ENCODE assay signal across 18 cellular contexts in the genomic region with DNA sequence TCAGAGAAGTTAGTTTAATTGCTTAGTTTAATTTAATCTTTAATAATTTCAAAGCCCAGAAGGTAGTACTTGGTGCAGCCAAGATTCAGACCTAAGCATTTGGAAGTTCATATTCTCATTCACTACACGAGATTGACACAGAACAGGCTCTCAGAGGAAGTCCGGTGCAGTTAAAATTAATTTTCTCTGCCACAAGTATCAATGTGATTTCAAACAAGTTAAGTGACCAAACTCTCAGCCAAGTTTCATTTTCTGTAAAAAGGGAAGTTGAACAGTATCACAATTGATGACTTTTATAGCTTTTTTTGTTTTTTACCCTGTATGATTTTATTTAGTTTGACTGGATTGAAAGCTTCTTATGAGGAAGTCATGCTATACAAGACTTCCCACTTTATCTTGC.
A peak's percentile ranks its signal among the peaks of the same experiment; 100 is the strongest.
DNase-seq lines count a peak whose midpoint lies in the region; ATAC-seq lines count a peak whose summit lies in the region.
"Had no signal": no experiment of that assay in that cellular context is flagged by ENCODE, and none has a peak within 500 bp of the region (broad histone marks: within the 10 kb centered on the region; RNA-seq: fewer than 3 reads in every experiment).

No MANE protein-coding gene starts in this region.

- CTCF ChIA-PET in CD4-positive, alpha-beta memory T cell (lab: Charles Lee; ENCODE audit: partially characterized antibody) = no interaction called here

- no peak overlapping the region for H3K4me3 ChIP-seq in CD4-positive, alpha-beta memory T cell (ENCODE audit: low read length in 2 of 2)
- H3K4me3 ChIP-seq: heart right ventricle, vagina had no signal

- peak; percentile 63 for ATAC-seq in GM18861 (IDR thresholded peaks at IDR 0.05; ENCODE audit: unreplicated experiment)
- ATAC-seq in HG02610 (IDR thresholded peaks at IDR 0.05; ENCODE audit: unreplicated experiment) = peak; percentile 40
- peak; percentile 79 for ATAC-seq in HG03460 (IDR thresholded peaks at IDR 0.05; ENCODE audit: unreplicated experiment)
- ATAC-seq in GM21576 (IDR thresholded peaks at IDR 0.05; ENCODE audit: unreplicated experiment) = no peak
- ATAC-seq: heart right ventricle; stimulated activated naive B cell treated with anti-CD40 and anti-IgM and Interleukin-4, amounts not matched to agents 10 μg/mL and 1 μg/mL and 100 μg/mL, for 72 hours had no signal

- intact Hi-C loops in activated T-helper 2 cell treated with anti-CD3 and anti-CD28 coated beads, Interferon-gamma antibody, Interleukin-2, Interleukin-4, amounts not matched to agents 10 μg/mL and 5 μg/mL and 100 μg/mL, durations not matched to agents 14 hours and 24 hours and 36 hours (cut with micrococcal nuclease) = no loop called here
- intact Hi-C loops in CD4-positive, alpha-beta memory T cell (cut with micrococcal nuclease) = no loop called here

- POLR2A ChIA-PET in CD4-positive, alpha-beta memory T cell (lab: Charles Lee; ENCODE audit: partially characterized antibody) = no interaction called here

- no peaks in the 10 kb centered on the region for H3K4me1 Mint-ChIP-seq in activated T-helper 2 cell treated with anti-CD3 and anti-CD28 coated beads, Interferon-gamma antibody, Interleukin-2, Interleukin-4, amounts not matched to agents 10 μg/mL and 5 μg/mL and 100 μg/mL, durations not matched to agents 14 hours and 24 hours and 36 hours (ENCODE audit: low read depth)
- H3K4me1 Mint-ChIP-seq in CD4-positive, alpha-beta memory T cell = no peaks in the 10 kb centered on the region
- H3K4me1 Mint-ChIP-seq: H9; stimulated activated naive B cell treated with anti-CD40 and anti-IgM and Interleukin-4, amounts not matched to agents 10 μg/mL and 1 μg/mL and 100 μg/mL, for 72 hours had no signal

- no peak overlapping the region for H3K27ac Mint-ChIP-seq in activated T-helper 2 cell treated with anti-CD3 and anti-CD28 coated beads, Interferon-gamma antibody, Interleukin-2, Interleukin-4, amounts not matched to agents 10 μg/mL and 5 μg/mL and 100 μg/mL, durations not matched to agents 14 hours and 24 hours and 36 hours
- no peak overlapping the region for H3K27ac Mint-ChIP-seq in CD4-positive, alpha-beta memory T cell
- H3K27ac Mint-ChIP-seq: activated naive CD8-positive, alpha-beta T cell; CD4-positive, alpha-beta T cell; H9; stimulated activated naive B cell treated with anti-CD40 and anti-IgM and Interleukin-4, amounts not matched to agents 10 μg/mL and 1 μg/mL and 100 μg/mL, for 72 hours had no signal

- H3K4me1 ChIP-seq in CD4-positive, alpha-beta memory T cell (ENCODE audit: insufficient read depth, low read length) = no peaks in the 10 kb centered on the region
- H3K4me1 ChIP-seq: heart right ventricle, vagina had no signal

- H3K36me3 ChIP-seq in CD4-positive, alpha-beta memory T cell (ENCODE audit: insufficient read depth, low read length) = no peaks in the 10 kb centered on the region
- H3K36me3 ChIP-seq: heart right ventricle, vagina had no signal

- no peaks in the 10 kb centered on the region for H3K27me3 Mint-ChIP-seq in activated T-helper 2 cell treated with anti-CD3 and anti-CD28 coated beads, Interferon-gamma antibody, Interleukin-2, Interleukin-4, amounts not matched to agents 10 μg/mL and 5 μg/mL and 100 μg/mL, durations not matched to agents 14 hours and 24 hours and 36 hours (ENCODE audit: low read depth)
- no peaks in the 10 kb centered on the region for H3K27me3 Mint-ChIP-seq in CD4-positive, alpha-beta memory T cell
- H3K27me3 Mint-ChIP-seq: activated naive CD8-positive, alpha-beta T cell; CD4-positive, alpha-beta T cell; stimulated activated naive B cell treated with anti-CD40 and anti-IgM and Interleukin-4, amounts not matched to agents 10 μg/mL and 1 μg/mL and 100 μg/mL, for 72 hours had no signal

- no peaks in the 10 kb centered on the region for H3K36me3 Mint-ChIP-seq in activated T-helper 2 cell treated with anti-CD3 and anti-CD28 coated beads, Interferon-gamma antibody, Interleukin-2, Interleukin-4, amounts not matched to agents 10 μg/mL and 5 μg/mL and 100 μg/mL, durations not matched to agents 14 hours and 24 hours and 36 hours (ENCODE audit: low read depth)
- H3K36me3 Mint-ChIP-seq in CD4-positive, alpha-beta memory T cell = no peaks in the 10 kb centered on the region
- H3K36me3 Mint-ChIP-seq: activated naive CD8-positive, alpha-beta T cell; stimulated activated naive B cell treated with anti-CD40 and anti-IgM and Interleukin-4, amounts not matched to agents 10 μg/mL and 1 μg/mL and 100 μg/mL, for 72 hours had no signal

- H3K4me3 Mint-ChIP-seq in activated T-helper 2 cell treated with anti-CD3 and anti-CD28 coated beads, Interferon-gamma antibody, Interleukin-2, Interleukin-4, amounts not matched to agents 10 μg/mL and 5 μg/mL and 100 μg/mL, durations not matched to agents 14 hours and 24 hours and 36 hours (ENCODE audit: low read depth) = no peak overlapping the region
- H3K4me3 Mint-ChIP-seq in CD4-positive, alpha-beta memory T cell = no peak overlapping the region
- H3K4me3 Mint-ChIP-seq: activated naive CD8-positive, alpha-beta T cell; CD4-positive, alpha-beta T cell; H9; stimulated activated naive B cell treated with anti-CD40 and anti-IgM and Interleukin-4, amounts not matched to agents 10 μg/mL and 1 μg/mL and 100 μg/mL, for 72 hours had no signal

- H3K27me3 ChIP-seq in CD4-positive, alpha-beta memory T cell (ENCODE audit: insufficient read depth, low read length) = no peaks in the 10 kb centered on the region
- H3K27me3 ChIP-seq: heart right ventricle, vagina had no signal

- H3K27ac ChIP-seq in CD4-positive, alpha-beta memory T cell (ENCODE audit: low read depth, low read length) = no peak overlapping the region
- H3K27ac ChIP-seq: heart right ventricle, vagina had no signal

- DNase-seq in medulla oblongata (ENCODE audit: extremely low spot score) = peak; percentile 7
- DNase-seq in activated T-helper 2 cell treated with anti-CD3 and anti-CD28 coated beads, Interferon-gamma antibody, Interleukin-2, Interleukin-4, amounts not matched to agents 10 μg/mL and 5 μg/mL and 100 μg/mL, durations not matched to agents 14 hours and 24 hours and 36 hours (ENCODE audit: low spot score) = no peak
- DNase-seq in CD4-positive, alpha-beta memory T cell = no peak
- DNase-seq: CD4-positive, alpha-beta T cell; H9; heart right ventricle; mesendoderm; NCI-H1694 treated with DMSO at 0.1 percent for 48 hours; NCI-H526 treated with DMSO at 0.1 percent for 48 hours; small intestine; stimulated activated CD4-positive, alpha-beta T cell treated with anti-CD3 and anti-CD28 coated beads, Interleukin-2, amount 100 ng/mL, for 48 hours; stimulated activated naive B cell treated with anti-CD40 and anti-IgM and Interleukin-4, amounts not matched to agents 10 μg/mL and 1 μg/mL and 100 μg/mL, for 72 hours had no signal

- H3K9me3 Mint-ChIP-seq in activated T-helper 2 cell treated with anti-CD3 and anti-CD28 coated beads, Interferon-gamma antibody, Interleukin-2, Interleukin-4, amounts not matched to agents 10 μg/mL and 5 μg/mL and 100 μg/mL, durations not matched to agents 14 hours and 24 hours and 36 hours = peaks cover 3% of the 10 kb centered on the region
- peaks cover 0 to 9% (median 0%) of the 10 kb centered on the region in 8 donors for H3K9me3 Mint-ChIP-seq in CD4-positive, alpha-beta memory T cell

- no peaks in the 10 kb centered on the region for H3K9me3 ChIP-seq in CD4-positive, alpha-beta memory T cell (ENCODE audit: control insufficient read depth in 1 of 2, low read length in 2 of 2)
- H3K9me3 ChIP-seq: vagina had no signal
